ENCODE assay signal across 22 cellular contexts in the genomic region with DNA sequence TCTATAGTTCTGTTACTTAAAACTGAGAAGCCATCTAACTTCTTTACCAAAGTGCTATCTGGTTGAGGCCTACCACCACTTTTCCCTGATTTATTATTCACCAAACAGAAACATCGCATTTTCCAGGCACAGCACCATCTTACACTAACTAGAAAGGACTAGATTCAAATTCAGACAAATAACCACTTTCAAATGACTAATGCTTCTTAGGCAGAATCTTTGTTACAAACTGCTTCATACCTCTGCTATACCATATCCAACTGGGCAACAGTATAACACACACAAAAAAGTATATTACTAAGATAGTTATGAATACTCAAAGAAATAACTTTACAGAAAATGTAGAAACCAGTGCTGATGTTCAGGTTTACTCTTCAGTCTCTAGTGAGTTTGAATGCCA.
"Had no signal": no experiment of that assay in that cellular context is flagged by ENCODE, and none has a peak within 500 bp of the region (broad histone marks: within the 10 kb centered on the region; RNA-seq: fewer than 3 reads in every experiment).

No MANE protein-coding gene starts in this region.

- H3K4me3 ChIP-seq: adrenal gland, coronary artery, MG63, PC-9 had no signal

- H2AFZ ChIP-seq: PC-9 had no signal

- H3K4me3 Mint-ChIP-seq: activated B cell treated with CpG ODN at 0.5 μM for 24 hours; activated CD8-positive, alpha-beta memory T cell treated with anti-CD3 and anti-CD28 coated beads, Interleukin-2, amount 10 ng/mL, durations not matched to agents 7 days and 5 days; activated naive CD8-positive, alpha-beta T cell; T-helper 1 cell treated with Interleukin-12 subunit alpha and Interleukin-12 subunit beta and Interleukin-4 antibody, amounts not matched to agents 30 μg/mL and 1 μg/mL, for 36 hours had no signal

- H3K9me3 Mint-ChIP-seq: activated B cell treated with CpG ODN at 0.5 μM for 24 hours; T-helper 1 cell treated with Interleukin-12 subunit alpha and Interleukin-12 subunit beta and Interleukin-4 antibody, amounts not matched to agents 30 μg/mL and 1 μg/mL, for 36 hours had no signal

- FAIRE-seq: bronchial epithelial cell had no signal

- H3K4me2 ChIP-seq: KMS-11, PC-9 had no signal

- H3K9ac ChIP-seq: KMS-11 had no signal

- H3K27me3 Mint-ChIP-seq: activated B cell treated with CpG ODN at 0.5 μM for 24 hours; activated CD8-positive, alpha-beta memory T cell treated with anti-CD3 and anti-CD28 coated beads, Interleukin-2, amount 10 ng/mL, durations not matched to agents 7 days and 5 days; activated naive CD8-positive, alpha-beta T cell had no signal

- H3K27ac ChIP-seq: adrenal gland, coronary artery, KMS-11, PC-9 had no signal

- H3K4me1 Mint-ChIP-seq: activated CD8-positive, alpha-beta memory T cell treated with anti-CD3 and anti-CD28 coated beads, Interleukin-2, amount 10 ng/mL, durations not matched to agents 7 days and 5 days had no signal

- H3K27me3 ChIP-seq: adrenal gland, MG63 had no signal

- ATAC-seq: activated CD8-positive, alpha-beta memory T cell treated with anti-CD3 and anti-CD28 coated beads, Interleukin-2, amount 10 ng/mL, durations not matched to agents 7 days and 5 days had no signal

- H3K9me3 ChIP-seq: adrenal gland, MG63 had no signal

- H3K27ac Mint-ChIP-seq: activated B cell treated with CpG ODN at 0.5 μM for 24 hours; activated CD8-positive, alpha-beta memory T cell treated with anti-CD3 and anti-CD28 coated beads, Interleukin-2, amount 10 ng/mL, durations not matched to agents 7 days and 5 days; activated naive CD8-positive, alpha-beta T cell; T-helper 1 cell treated with Interleukin-12 subunit alpha and Interleukin-12 subunit beta and Interleukin-4 antibody, amounts not matched to agents 30 μg/mL and 1 μg/mL, for 36 hours had no signal

- DNase-seq: activated B cell treated with CpG ODN at 0.5 μM for 24 hours; activated CD4-positive, alpha-beta T cell treated with anti-CD3 and anti-CD28 coated beads for 1 hour; activated CD8-positive, alpha-beta memory T cell treated with anti-CD3 and anti-CD28 coated beads, Interleukin-2, amount 10 ng/mL, durations not matched to agents 7 days and 5 days; activated effector memory CD4-positive, alpha-beta T cell treated with Interleukin-2 at 50 U/mL for 16 hours; activated naive CD4-positive, alpha-beta T cell; adrenal gland; aorta; central memory CD4-positive, alpha-beta T cell; MG63; MV-4-11; NCI-H1092 treated with DMSO at 0.1 percent for 48 hours; NCI-H1417 treated with DMSO at 0.1 percent for 48 hours; NCI-H1694; NCI-H2029 treated with DMSO at 0.1 percent for 48 hours; NCI-H524; PC-9; SHP77 treated with DMSO at 0.1 percent for 48 hours had no signal
